In genomic region chr6:42911171-42912021, GRCh38 we compare ENCODE assay signal across 1 cellular context.
TF ChIP-seq lines count a peak whose summit lies in the region.

No MANE protein-coding gene starts in this region.

TF ChIP-seq in HepG2, 621 proteins besides CTCF, POLR2A, EP300 and RAD21 (continued from another document and continues in another):
- peak; percentile 52; the same call in 1 of the 2 replicates for TF ChIP-seq ARID4A (CRISPR knock-in tag; IDR thresholded peaks at IDR 0.05; ENCODE audit: borderline replicate concordance)
- TF ChIP-seq RBFOX2 (IDR thresholded peaks at IDR 0.05; ENCODE audit: low read depth, low read length) = no peak
- TF ChIP-seq ADNP (CRISPR knock-in tag; IDR thresholded peaks at IDR 0.05) = peak; percentile 40; the same call in 1 of the 2 replicates
- no peak for TF ChIP-seq MAF1 (CRISPR knock-in tag; IDR thresholded peaks at IDR 0.05; ENCODE audit: borderline replicate concordance)
- no peak for TF ChIP-seq ZNF12 (CRISPR knock-in tag; IDR thresholded peaks at IDR 0.05)
- no peak for TF ChIP-seq ZNF503 (CRISPR knock-in tag; IDR thresholded peaks at IDR 0.05)
- TF ChIP-seq ZNF317 (CRISPR knock-in tag; IDR thresholded peaks at IDR 0.05) = 0 out of 2 replicates have a peak, but pooled peaks have one; percentile 21
- peak; percentile 46; the same call in 1 of the 2 replicates for TF ChIP-seq ZNF142 (CRISPR knock-in tag; IDR thresholded peaks at IDR 0.05)
- no peak for TF ChIP-seq KLF6 (CRISPR knock-in tag; IDR thresholded peaks at IDR 0.05)
- TF ChIP-seq ZBTB39 (CRISPR knock-in tag; IDR thresholded peaks at IDR 0.05) = peak; percentile 71; the same call in 1 of the 2 replicates
- TF ChIP-seq ZNF17 (CRISPR knock-in tag; IDR thresholded peaks at IDR 0.05) = no peak
- 0 out of 2 replicates have a peak, but pooled peaks have one; percentile 17 for TF ChIP-seq ZNF710 (CRISPR knock-in tag; IDR thresholded peaks at IDR 0.05; ENCODE audit: borderline replicate concordance)
- TF ChIP-seq HBP1 (CRISPR knock-in tag; IDR thresholded peaks at IDR 0.05; ENCODE audit: low read depth) = no peak
- TF ChIP-seq HDAC6 (IDR thresholded peaks at IDR 0.05; ENCODE audit: low read depth, low read length) = no peak
- 0 out of 2 replicates have a peak, but pooled peaks have one; percentile 8 for TF ChIP-seq THAP11 (CRISPR knock-in tag; IDR thresholded peaks at IDR 0.05)
- TF ChIP-seq XRCC5 (optimal IDR thresholded peaks at IDR 0.05; ENCODE audit: low read length) = peak; percentile 46
- TF ChIP-seq SP4 (CRISPR knock-in tag; IDR thresholded peaks at IDR 0.05) = peak; percentile 30; the same call in 1 of the 2 replicates
- TF ChIP-seq TFAP4 (IDR thresholded peaks at IDR 0.05; ENCODE audit: borderline replicate concordance, low read depth) = peak; percentile 70; the same call in 1 of the 2 replicates
- peak; percentile 63; the same call in 1 of the 2 replicates for TF ChIP-seq ZNF800 (CRISPR knock-in tag; IDR thresholded peaks at IDR 0.05)
- 0 out of 2 replicates have a peak, but pooled peaks have one; percentile 16 for TF ChIP-seq POGK (CRISPR knock-in tag; conservative IDR thresholded peaks at IDR 0.05)
- peak; percentile 30; the same call in 1 of the 2 replicates for TF ChIP-seq ZMYM3 (CRISPR knock-in tag; IDR thresholded peaks at IDR 0.05)
- TF ChIP-seq ARID3A (IDR thresholded peaks at IDR 0.05; ENCODE audit: low read depth, low read length) = no peak
- peak; percentile 26; the same call in 1 of the 2 replicates for TF ChIP-seq CBFB (CRISPR knock-in tag; IDR thresholded peaks at IDR 0.05)
